ENCODE assay signal across 16 cellular contexts in genomic region chr2:1643220-1643619, GRCh38.
DNase-seq lines count a peak whose midpoint lies in the region; ATAC-seq and TF ChIP-seq lines count a peak whose summit lies in the region.
"Had no signal": no experiment of that assay in that cellular context is flagged by ENCODE, and none has a peak within 500 bp of the region (broad histone marks: within the 10 kb centered on the region; RNA-seq: fewer than 3 reads in every experiment).

No MANE protein-coding gene starts in this region.

- H3K27ac ChIP-seq in A673 (ENCODE audit: low read depth, low read length, poor library complexity, severe bottlenecking) (peak overlapping the region; percentile 29), gastroesophageal sphincter (peak overlapping the region in 3 of 4 donors; percentile 67 to 81 (median 72)), osteoblast (ENCODE audit: low read depth, low read length) (no peak overlapping the region)
- H3K27ac ChIP-seq: BLaER1 treated with 17β-estradiol and CSF1 and Interleukin-3, amounts not matched to agents 10 nM and 100 nM; KMS-11 had no signal

- no peak overlapping the region for H3K4me3 ChIP-seq in A673 (ENCODE audit: low read depth, low read length, poor library complexity, severe bottlenecking)
- no peak overlapping the region for H3K4me3 ChIP-seq in gastroesophageal sphincter
- no peak overlapping the region for H3K4me3 ChIP-seq in osteoblast (ENCODE audit: insufficient read depth, low read length)
- H3K4me3 ChIP-seq: BLaER1 treated with 17β-estradiol and CSF1 and Interleukin-3, amounts not matched to agents 10 nM and 100 nM had no signal

- H4K20me1 ChIP-seq in osteoblast (ENCODE audit: insufficient read depth, low read length) = peaks cover 23% of the 10 kb centered on the region

- TF ChIP-seq EP300 in gastroesophageal sphincter (IDR thresholded peaks at IDR 0.05) = no peak

- H3K27me3 ChIP-seq in A673 (replicated peaks; ENCODE audit: insufficient read depth, low read depth, low read length, poor library complexity) (no peaks in the 10 kb centered on the region), gastroesophageal sphincter (no peaks in the 10 kb centered on the region), osteoblast (ENCODE audit: insufficient read depth, low read length) (no peaks in the 10 kb centered on the region)
- H3K27me3 ChIP-seq: BLaER1 treated with 17β-estradiol and CSF1 and Interleukin-3, amounts not matched to agents 10 nM and 100 nM had no signal

- TF ChIP-seq CTCF in A673 (conservative IDR thresholded peaks at IDR 0.05; ENCODE audit: low read depth, low read length) (no peak), gastroesophageal sphincter (IDR thresholded peaks at IDR 0.05) (no peak), osteoblast (IDR thresholded peaks at IDR 0.05; ENCODE audit: extremely low read depth, low read depth, low read length) (no peak)

- no peak overlapping the region for H2AFZ ChIP-seq in osteoblast (ENCODE audit: low read length)

- peaks cover 19% of the 10 kb centered on the region for H3K79me2 ChIP-seq in osteoblast (ENCODE audit: insufficient read depth, low read length)

- CTCF ChIA-PET in A673 (lab: Charles Lee) = no interaction called here

- H3K9me3 ChIP-seq in A673 (ENCODE audit: low read depth, low read length, poor library complexity, severe bottlenecking) = no peaks in the 10 kb centered on the region
- H3K9me3 ChIP-seq in gastroesophageal sphincter = no peaks in the 10 kb centered on the region
- no peaks in the 10 kb centered on the region for H3K9me3 ChIP-seq in osteoblast (ENCODE audit: low read depth, low read length)
- H3K9me3 ChIP-seq: BLaER1 treated with 17β-estradiol and CSF1 and Interleukin-3, amounts not matched to agents 10 nM and 100 nM had no signal

- H3K4me1 ChIP-seq in A673 (ENCODE audit: insufficient read depth, low read length, poor library complexity, severe bottlenecking) = peaks cover 18% of the 10 kb centered on the region
- peaks cover 0 to 34% (median 5%) of the 10 kb centered on the region in 3 donors for H3K4me1 ChIP-seq in gastroesophageal sphincter
- peaks cover 14% of the 10 kb centered on the region for H3K4me1 ChIP-seq in osteoblast (ENCODE audit: insufficient read depth, low read length)

- H3K36me3 ChIP-seq in A673 (ENCODE audit: insufficient read depth, low read length, poor library complexity, severe bottlenecking) = peaks cover 60% of the 10 kb centered on the region
- peaks cover 0 to 75% of the 10 kb centered on the region in 2 donors for H3K36me3 ChIP-seq in gastroesophageal sphincter
- peaks cover 46% of the 10 kb centered on the region for H3K36me3 ChIP-seq in osteoblast (ENCODE audit: insufficient read depth, low read length)

- POLR2A ChIA-PET in A673 (lab: Charles Lee; ENCODE audit: low non-redundant PET) = no interaction called here

- TF ChIP-seq POLR2A in gastroesophageal sphincter (IDR thresholded peaks at IDR 0.05) = no peak

- ATAC-seq in gastroesophageal sphincter = no peak
- ATAC-seq: activated CD4-positive, alpha-beta T cell treated with anti-CD3 and anti-CD28 coated beads for 36 hours had no signal

- BruUV-seq in A673 (replicated peaks; lab: Mats Ljungman, UMichigan) = no TSS peak

- WGBS in gastroesophageal sphincter (ENCODE audit: low coverage in 1 of 2), 2 donors = 71 to 100% methylated on average over 1 to 4 of the region's 17 CpGs

- DNase-seq in A673 (ENCODE audit: low spot score) = no peak
- DNase-seq in osteoblast (ENCODE audit: insufficient read length, low spot score, missing footprints) = peak; percentile 36
- no peak for DNase-seq in activated naive CD4-positive, alpha-beta T cell treated with anti-CD3 and anti-CD28 coated beads, Interleukin-2, amount 50 U/mL, for 16 hours
- DNase-seq in epidermal melanocyte (ENCODE audit: insufficient read length, low spot score) = no peak
- DNase-seq in activated CD4-positive, alpha-beta T cell treated with anti-CD3 and anti-CD28 coated beads, Interleukin-2, amount 50 U/mL, for 1 hour = no peak
- DNase-seq in iPS-NIHi7 (ENCODE audit: extremely low spot score) = no peak
- DNase-seq: activated CD4-positive, alpha-beta T cell treated with anti-CD3 and anti-CD28 coated beads for 36 hours; NCI-H1694; NCI-H2171 treated with DMSO at 0.1 percent for 48 hours; NCI-H526 treated with DMSO at 0.1 percent for 48 hours; stimulated activated CD4-positive, alpha-beta T cell treated with anti-CD3 and anti-CD28 coated beads, Interleukin-4, amount 100 ng/mL, for 4 hours; trophoblast cell had no signal

- intact Hi-C loops in A673 (cut with micrococcal nuclease; ENCODE audit: unreplicated experiment) = no loop called here

- no peak overlapping the region for H3K4me2 ChIP-seq in osteoblast (ENCODE audit: insufficient read depth, low read length)
- H3K4me2 ChIP-seq: BLaER1 treated with 17β-estradiol and CSF1 and Interleukin-3, amounts not matched to agents 10 nM and 100 nM; KMS-11 had no signal

TF ChIP-seq in PFSK-1, 5 proteins besides CTCF, POLR2A, EP300 and RAD21:
- TF ChIP-seq POLR2AphosphoS5 (IDR thresholded peaks at IDR 0.05; ENCODE audit: low read depth, low read length) = peak; percentile 37; the same call in 1 of the 2 replicates
- no peak for TF ChIP-seq TAF1 (IDR thresholded peaks at IDR 0.05; ENCODE audit: borderline replicate concordance, insufficient read depth, low read length)
